ENCODE assay signal across 14 cellular contexts in the genomic region with DNA sequence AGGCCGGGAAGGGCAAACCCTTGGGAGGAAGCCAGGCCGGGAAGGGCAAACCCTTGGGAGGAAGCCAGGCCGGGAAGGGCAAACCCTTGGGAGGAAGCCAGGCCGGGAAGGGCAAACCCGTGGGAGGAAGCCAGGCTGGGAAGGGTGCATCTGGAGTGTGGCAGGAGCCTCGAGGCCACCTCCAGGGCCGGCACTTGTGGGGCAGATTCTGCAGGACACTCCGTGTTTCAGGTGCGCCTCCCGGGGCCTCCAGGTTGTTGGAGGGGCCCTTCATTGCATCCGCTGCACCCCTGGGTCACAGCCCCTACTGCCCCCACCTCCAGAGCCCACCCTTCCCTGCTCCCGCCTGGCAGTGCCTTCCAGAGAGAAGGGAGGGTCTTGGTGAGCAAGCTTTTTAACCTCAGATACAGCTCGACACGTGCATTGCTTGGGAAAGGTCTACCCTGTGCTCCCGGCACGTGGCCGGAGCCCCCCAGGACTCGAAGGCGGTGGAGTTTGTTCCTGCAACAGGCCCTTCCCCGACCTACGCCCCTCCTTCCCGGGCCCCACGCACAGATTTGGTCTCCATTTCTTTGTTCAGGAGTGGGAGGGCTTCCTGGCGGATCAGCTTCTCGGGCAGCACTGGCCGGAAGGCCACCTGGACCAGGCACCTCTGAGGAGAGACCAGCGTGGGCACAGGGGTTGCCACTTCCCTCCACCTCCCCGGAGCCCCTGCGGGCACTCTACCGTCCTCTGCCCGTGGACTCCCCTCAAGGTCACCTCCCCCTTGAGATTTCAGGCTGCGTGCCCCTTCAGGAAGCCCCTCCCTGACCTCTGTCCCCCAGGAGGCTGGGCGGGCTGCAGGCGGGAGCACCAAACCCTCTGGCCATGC. TPM values are rescaled to one million over a fixed set of nuclear protein-coding genes. Genes with fewer than 3 reads are reported as not detected.
"Had no signal": no experiment of that assay in that cellular context is flagged by ENCODE, and none has a peak within 500 bp of the region (broad histone marks: within the 10 kb centered on the region; RNA-seq: fewer than 3 reads in every experiment).

No MANE protein-coding gene starts in this region.

- H3K9me3 ChIP-seq: stomach, thoracic aorta had no signal

- H3K27me3 ChIP-seq: stomach had no signal

- DNase-seq: activated CD4-positive, alpha-beta T cell treated with anti-CD3 and anti-CD28 coated beads for 4 hours; activated CD8-positive, alpha-beta T cell treated with anti-CD3 and anti-CD28 coated beads for 36 hours; activated naive CD4-positive, alpha-beta T cell treated with Interleukin-2 at 50 U/mL for 16 hours; activated naive CD8-positive, alpha-beta T cell treated with anti-CD3 and anti-CD28 coated beads, Interleukin-2, amount 50 U/mL, for 24 hours; caudate nucleus; effector memory CD8-positive, alpha-beta T cell; left colon; nephron progenitor cell; stomach; T-helper 1 cell had no signal

- ATAC-seq: activated CD8-positive, alpha-beta T cell treated with anti-CD3 and anti-CD28 coated beads for 36 hours; activated naive CD8-positive, alpha-beta T cell treated with anti-CD3 and anti-CD28 coated beads, Interleukin-2, amount 50 U/mL, for 24 hours; effector memory CD8-positive, alpha-beta T cell; left colon had no signal

- H3K4me1 ChIP-seq: stomach had no signal

- H3K36me3 ChIP-seq: stomach, thoracic aorta had no signal

- H3K27ac ChIP-seq: stomach, thoracic aorta had no signal

- H3K4me3 ChIP-seq: stomach, thoracic aorta had no signal

RNA-seq across cellular contexts. Expression of gene TMEM52, which starts 9.4 kb away (rescaled TPM):
- total RNA-seq: osteoblast, thoracic aorta, urinary bladder had no signal

RNA-seq across cellular contexts. Expression of gene CALML6, which starts 13.4 kb away (rescaled TPM):
- total RNA-seq: epithelial cell of proximal tubule, stomach, thoracic aorta had no signal
